In genomic region chr22:26483439-26484359, GRCh38 we compare ENCODE assay signal across 1 cellular context.
TF ChIP-seq lines count a peak whose summit lies in the region.

TSS of gene HPS4 (minus strand) at chr22:26483783. CDS start at chr22:26481762, 2,021 bp downstream.
A gene with protein sequence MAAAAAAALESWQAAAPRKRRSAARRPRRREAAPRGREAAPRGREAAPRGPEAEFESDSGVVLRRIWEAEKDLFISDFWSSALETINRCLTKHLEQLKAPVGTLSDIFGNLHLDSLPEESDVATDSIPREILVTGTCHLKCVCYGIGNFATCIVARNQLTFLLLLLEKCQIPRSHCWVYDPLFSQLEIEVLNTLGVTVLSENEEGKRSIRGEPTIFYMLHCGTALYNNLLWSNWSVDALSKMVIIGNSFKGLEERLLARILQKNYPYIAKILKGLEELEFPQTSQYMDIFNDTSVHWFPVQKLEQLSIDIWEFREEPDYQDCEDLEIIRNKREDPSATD (plus strand): TSS chr22:26483877. CDS start chr22:26483891, 14 bp downstream.

TF ChIP-seq in HEK293, 187 proteins besides CTCF, POLR2A, EP300 and RAD21 (continued from another document):
- TF ChIP-seq, protein P1, sequence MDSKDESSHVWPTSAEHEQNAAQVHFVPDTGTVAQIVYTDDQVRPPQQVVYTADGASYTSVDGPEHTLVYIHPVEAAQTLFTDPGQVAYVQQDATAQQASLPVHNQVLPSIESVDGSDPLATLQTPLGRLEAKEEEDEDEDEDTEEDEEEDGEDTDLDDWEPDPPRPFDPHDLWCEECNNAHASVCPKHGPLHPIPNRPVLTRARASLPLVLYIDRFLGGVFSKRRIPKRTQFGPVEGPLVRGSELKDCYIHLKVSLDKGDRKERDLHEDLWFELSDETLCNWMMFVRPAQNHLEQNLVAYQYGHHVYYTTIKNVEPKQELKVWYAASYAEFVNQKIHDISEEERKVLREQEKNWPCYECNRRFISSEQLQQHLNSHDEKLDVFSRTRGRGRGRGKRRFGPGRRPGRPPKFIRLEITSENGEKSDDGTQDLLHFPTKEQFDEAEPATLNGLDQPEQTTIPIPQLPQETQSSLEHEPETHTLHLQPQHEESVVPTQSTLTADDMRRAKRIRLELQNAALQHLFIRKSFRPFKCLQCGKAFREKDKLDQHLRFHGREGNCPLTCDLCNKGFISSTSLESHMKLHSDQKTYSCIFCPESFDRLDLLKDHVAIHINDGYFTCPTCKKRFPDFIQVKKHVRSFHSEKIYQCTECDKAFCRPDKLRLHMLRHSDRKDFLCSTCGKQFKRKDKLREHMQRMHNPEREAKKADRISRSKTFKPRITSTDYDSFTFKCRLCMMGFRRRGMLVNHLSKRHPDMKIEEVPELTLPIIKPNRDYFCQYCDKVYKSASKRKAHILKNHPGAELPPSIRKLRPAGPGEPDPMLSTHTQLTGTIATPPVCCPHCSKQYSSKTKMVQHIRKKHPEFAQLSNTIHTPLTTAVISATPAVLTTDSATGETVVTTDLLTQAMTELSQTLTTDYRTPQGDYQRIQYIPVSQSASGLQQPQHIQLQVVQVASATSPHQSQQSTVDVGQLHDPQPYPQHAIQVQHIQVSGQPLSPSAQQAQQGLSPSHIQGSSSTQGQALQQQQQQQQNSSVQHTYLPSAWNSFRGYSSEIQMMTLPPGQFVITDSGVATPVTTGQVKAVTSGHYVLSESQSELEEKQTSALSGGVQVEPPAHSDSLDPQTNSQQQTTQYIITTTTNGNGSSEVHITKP (tag by site-specific recombination; IDR thresholded peaks at IDR 0.05), result peak; percentile 29; the same call in 1 of the 2 replicates
- TF ChIP-seq SP3 (tag by site-specific recombination; IDR thresholded peaks at IDR 0.05) (peak; percentile 93), ZSCAN16 (tag by site-specific recombination; IDR thresholded peaks at IDR 0.05) (no peak), GLIS1 (tag by site-specific recombination; IDR thresholded peaks at IDR 0.05) (no peak; the same call in 1 of the 2 replicates), ZNF112 (tag by site-specific recombination; IDR thresholded peaks at IDR 0.05) (no peak), ZFP69B (tag by site-specific recombination; IDR thresholded peaks at IDR 0.05) (peak; percentile 52; the same call in 1 of the 2 replicates), KLF10 (tag by site-specific recombination; IDR thresholded peaks at IDR 0.05) (peak; percentile 74), ZNF138 (tag by site-specific recombination; IDR thresholded peaks at IDR 0.05; ENCODE audit: borderline replicate concordance) (no peak), OSR2 (tag by site-specific recombination; IDR thresholded peaks at IDR 0.05) (no peak; the same call in 1 of the 2 replicates)
